Comparison of ENCODE assay signal across 8 cellular contexts in the genomic region with DNA sequence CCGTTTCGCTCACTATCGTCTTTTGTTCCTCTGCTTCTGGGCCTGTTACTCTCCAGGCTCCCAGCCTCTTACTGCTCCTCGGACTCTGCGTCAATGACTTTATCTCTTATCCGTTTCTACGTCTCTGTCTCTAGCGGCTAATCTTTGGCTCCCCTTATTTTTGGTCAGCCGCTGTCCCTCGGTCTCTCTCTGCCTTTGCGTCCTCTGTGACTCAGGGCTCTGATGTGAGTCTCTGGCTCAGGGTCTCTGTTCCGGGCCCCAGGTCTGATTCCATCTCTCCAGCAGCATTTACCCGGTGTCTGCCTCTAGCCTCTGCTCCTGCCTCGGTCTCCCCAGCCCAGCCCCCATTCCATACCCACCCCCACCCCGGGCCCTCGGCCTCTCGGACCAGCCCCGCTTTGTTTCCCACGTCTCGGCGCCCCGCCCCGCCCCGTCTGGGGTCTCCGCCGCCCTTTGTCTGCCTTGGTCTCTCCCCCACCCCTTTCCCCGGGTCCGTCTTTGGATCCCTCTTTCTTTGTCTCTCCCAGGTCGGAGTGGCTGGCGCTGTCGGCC. TPM values are rescaled to one million over a fixed set of nuclear protein-coding genes. Genes with fewer than 3 reads are reported as not detected.
A peak's percentile ranks its signal among the peaks of the same experiment; 100 is the strongest.
DNase-seq lines count a peak whose midpoint lies in the region; ATAC-seq and TF ChIP-seq lines count a peak whose summit lies in the region.

No MANE protein-coding gene starts in this region.

- no TSS peak for BruUV-seq in A673 (replicated peaks; lab: Mats Ljungman, UMichigan)

- H3K9me3 ChIP-seq in A673 (ENCODE audit: low read depth, low read length, poor library complexity, severe bottlenecking) (no peaks in the 10 kb centered on the region), HEK293 (ENCODE audit: control insufficient read depth, insufficient read depth, low read depth, low read length) (no peaks in the 10 kb centered on the region), subcutaneous abdominal adipose tissue (ENCODE audit: control insufficient read depth in 5 of 5, low read length in 5 of 5) (no peaks in the 10 kb centered on the region)

- POLR2A ChIA-PET in A673 (lab: Charles Lee; ENCODE audit: low non-redundant PET) (interaction anchor here (0.6 kb wide), 1 partner anchor 232 kb away, joined by 3 read pairs; no protein-coding TSS in a partner anchor), HEK293 (lab: Yijun Ruan, JAX) (interaction anchor here (0.9 to 3.2 kb wide), 15 partner anchors 8 to 302 kb away, joined by 3 to 44 read pairs (median 6); a partner anchor contains a TSS)

- H3K36me3 ChIP-seq in A673 (ENCODE audit: insufficient read depth, low read length, poor library complexity, severe bottlenecking) (peaks cover 10% of the 10 kb centered on the region), HEK293 (ENCODE audit: control insufficient read depth in 2 of 2, insufficient read depth in 1 of 2, low read length in 2 of 2) (peaks cover 0 to 27% of the 10 kb centered on the region in 2 experiments; a peak in 2 of 3 replicates), subcutaneous abdominal adipose tissue (ENCODE audit: control insufficient read depth in 5 of 5, insufficient read depth in 5 of 5, low read length in 5 of 5) (peaks cover 0 to 16% (median 10%) of the 10 kb centered on the region in 5 donors)

- DNase-seq in A673 (ENCODE audit: low spot score): no peak
- no peak for DNase-seq in astrocyte of the cerebellum (ENCODE audit: low read depth)
- DNase-seq in iris pigment epithelial cell (ENCODE audit: low read depth): peak; percentile 33
- no peak for DNase-seq in GDM1 (lab: John Stamatoyannopoulos, UW)

- peak overlapping the region; percentile 94 for H3K4me3 ChIP-seq in A673 (ENCODE audit: low read depth, low read length, poor library complexity, severe bottlenecking)
- peak overlapping the region; percentile 71 for H3K4me3 ChIP-seq in HEK293 (ENCODE audit: low read depth, low read length)
- peak overlapping the region; percentile 70 for H3K4me3 ChIP-seq in astrocyte of the cerebellum (ENCODE audit: low read depth, low read length)
- H3K4me3 ChIP-seq in subcutaneous abdominal adipose tissue (ENCODE audit: low read depth in 1 of 5, low read length in 5 of 5): peak overlapping the region; percentile 64 to 88 (median 75)

- intact Hi-C loops in A673 (cut with micrococcal nuclease; ENCODE audit: unreplicated experiment): no loop called here

- peak overlapping the region; percentile 96 for H3K27ac ChIP-seq in A673 (ENCODE audit: low read depth, low read length, poor library complexity, severe bottlenecking)
- peak overlapping the region; percentile 84 for H3K27ac ChIP-seq in HEK293 (ENCODE audit: extremely low read depth, low read depth, low read length)
- peak overlapping the region; percentile 52 for H3K27ac ChIP-seq in subcutaneous abdominal adipose tissue (ENCODE audit: low read depth, low read length)

- CTCF ChIA-PET in A673 (lab: Charles Lee): interaction anchor here (0.7 to 2.3 kb wide), 2 partner anchors 15 to 302 kb away, joined by 6 to 9 read pairs; no protein-coding TSS in a partner anchor
- CTCF ChIA-PET in HEK293 (lab: Yijun Ruan, JAX): interaction anchor here (0.5 to 3.3 kb wide), 11 partner anchors 15 to 235 kb away, joined by 3 to 27 read pairs (median 4); a partner anchor contains a TSS

- no peak for ATAC-seq in HG03135 (IDR thresholded peaks at IDR 0.05; ENCODE audit: unreplicated experiment)
- ATAC-seq in HG03097 (IDR thresholded peaks at IDR 0.05; ENCODE audit: low FRiP score, unreplicated experiment): no peak

- TF ChIP-seq CTCF in A673 (conservative IDR thresholded peaks at IDR 0.05; ENCODE audit: low read depth, low read length): no peak
- TF ChIP-seq CTCF in HEK293 (tag by site-specific recombination; IDR thresholded peaks at IDR 0.05): no peak
- TF ChIP-seq CTCF in astrocyte of the cerebellum (IDR thresholded peaks at IDR 0.05; ENCODE audit: low read depth, low read length, missing control alignments): no peak

- H3K27me3 ChIP-seq in A673 (replicated peaks; ENCODE audit: insufficient read depth, low read depth, low read length, poor library complexity): no peaks in the 10 kb centered on the region
- H3K27me3 ChIP-seq in subcutaneous abdominal adipose tissue (ENCODE audit: control insufficient read depth in 5 of 5, insufficient read depth in 4 of 5, low read length in 5 of 5): no peaks in the 10 kb centered on the region

- H3K4me1 ChIP-seq in A673 (ENCODE audit: insufficient read depth, low read length, poor library complexity, severe bottlenecking) (peaks cover 15% of the 10 kb centered on the region), HEK293 (ENCODE audit: control insufficient read depth, insufficient read depth, low read length) (peaks cover 14% of the 10 kb centered on the region), subcutaneous abdominal adipose tissue (ENCODE audit: control insufficient read depth in 5 of 5, insufficient read depth in 5 of 5, low read length in 5 of 5) (peaks cover 2 to 22% (median 17%) of the 10 kb centered on the region in 5 donors)

- H3K9ac ChIP-seq in subcutaneous abdominal adipose tissue (ENCODE audit: low read length in 5 of 5): peak overlapping the region; percentile 39 to 82 (median 77)

- in situ Hi-C loops in astrocyte of the cerebellum (cut with HindIII; ENCODE audit: low sequenced_read_pairs): loop anchor here (10.0 kb wide), 1 partner anchor 320 kb away; a partner anchor contains a TSS

TF ChIP-seq in HEK293, 187 proteins besides CTCF, POLR2A, EP300 and RAD21:
- TF ChIP-seq ZEB2 (tag by site-specific recombination; IDR thresholded peaks at IDR 0.05): 0 out of 2 replicates have a peak, but pooled peaks have one; percentile 66
- TF ChIP-seq ZNF335 (tag by site-specific recombination; conservative IDR thresholded peaks at IDR 0.05): peak; percentile 53
- TF ChIP-seq ZBTB8A (tag by site-specific recombination; IDR thresholded peaks at IDR 0.05): peak; percentile 15; the same call in 1 of the 2 replicates
- no peak for TF ChIP-seq ZFP37 (tag by site-specific recombination; IDR thresholded peaks at IDR 0.05)

RNA-seq across cellular contexts. Expression of a gene that starts 0.5 kb away (rescaled TPM):
- total RNA-seq in A673 (2021): 21.6 and 22.0 TPM in 2 replicates

RNA-seq across cellular contexts. Expression of a gene that starts 12.3 kb away (rescaled TPM):
- 0.86 and 1.3 TPM in 2 replicates for total RNA-seq in A673 (2021)

RNA-seq across cellular contexts. Expression of a gene that starts 12.7 kb away (rescaled TPM):
- 21.9 and 22.2 TPM in 2 replicates for total RNA-seq in A673 (2021)

RNA-seq across cellular contexts. Expression of a gene that starts 20.1 kb away (rescaled TPM):
- not detected in 2 replicates for total RNA-seq in A673 (2021)

RNA-seq across cellular contexts. Expression of a gene that starts 24.4 kb away (rescaled TPM):
- 59.3 and 66.0 TPM in 2 replicates for total RNA-seq in A673 (2021)
